Comparison of ENCODE assay signal across 8 cellular contexts in genomic region chr12:71438670-71439361, GRCh38. TPM values are rescaled to one million over a fixed set of nuclear protein-coding genes. Genes with fewer than 3 reads are reported as not detected.
A peak's percentile ranks its signal among the peaks of the same experiment; 100 is the strongest.
DNase-seq lines count a peak whose midpoint lies in the region; ATAC-seq and TF ChIP-seq lines count a peak whose summit lies in the region.

No MANE protein-coding gene starts in this region.

- intact Hi-C loops in Calu3 (cut with micrococcal nuclease; ENCODE audit: unreplicated experiment): no loop called here

- TF ChIP-seq CTCF in Calu3 (IDR thresholded peaks at IDR 0.05; ENCODE audit: unreplicated experiment): no peak

- H3K4me1 Mint-ChIP-seq in Calu3 (ENCODE audit: low read depth, unreplicated experiment) (peaks cover 26% of the 10 kb centered on the region), naive B cell (peaks cover 19 to 33% (median 22%) of the 10 kb centered on the region in 3 donors)

- peaks cover 11% of the 10 kb centered on the region for H3K36me3 Mint-ChIP-seq in Calu3 (ENCODE audit: insufficient read depth, unreplicated experiment)
- peaks cover 9 to 21% of the 10 kb centered on the region in 2 donors for H3K36me3 Mint-ChIP-seq in naive B cell

- H3K4me3 Mint-ChIP-seq in Calu3 (ENCODE audit: low read depth, unreplicated experiment) (peak overlapping the region; percentile 82), naive B cell (peak overlapping the region; percentile 88 to 99 (median 96))

- H3K27me3 Mint-ChIP-seq in Calu3 (ENCODE audit: unreplicated experiment) (peaks cover 66% of the 10 kb centered on the region), naive B cell (peaks cover 32 to 46% (median 42%) of the 10 kb centered on the region in 3 donors)

- ATAC-seq in naive B cell (ENCODE audit: low read depth in 2 of 2) (peak in 1 of 2 donors; percentile 24), GM21528 (IDR thresholded peaks at IDR 0.05; ENCODE audit: low FRiP score, unreplicated experiment) (no peak), GM19023 (IDR thresholded peaks at IDR 0.05; ENCODE audit: unreplicated experiment) (no peak), HG03520 (IDR thresholded peaks at IDR 0.05; ENCODE audit: unreplicated experiment) (no peak)

- DNase-seq in Calu3: peak; percentile 6
- DNase-seq in NCI-H1105 treated with DMSO at 0.1 percent for 48 hours (lab: John Stamatoyannopoulos, UW): peak; percentile 36
- peak; percentile 10 for DNase-seq in dermis blood vessel endothelial cell
- no peak for DNase-seq in naive B cell
- no peak for DNase-seq in NCI-H2196 treated with DMSO at 0.1 percent for 48 hours (lab: John Stamatoyannopoulos, UW; ENCODE audit: unreplicated experiment)

- no TSS peak for BruUV-seq in Calu3 (replicated peaks; lab: Mats Ljungman, UMichigan)

- no peak overlapping the region for H3K27ac Mint-ChIP-seq in Calu3 (ENCODE audit: unreplicated experiment)
- H3K27ac Mint-ChIP-seq in naive B cell: no peak overlapping the region

- CTCF ChIA-PET in Calu3 (lab: Charles Lee): no interaction called here

- H3K9me3 Mint-ChIP-seq in Calu3 (ENCODE audit: low read depth, unreplicated experiment): peaks cover 9% of the 10 kb centered on the region
- H3K9me3 Mint-ChIP-seq in naive B cell: peaks cover 12 to 41% (median 35%) of the 10 kb centered on the region in 7 donors

RNA-seq across cellular contexts. Expression of gene LGR5, which starts 0.8 kb away (rescaled TPM):
- total RNA-seq in Calu3 (2022): 0.09 and 0.10 TPM in 2 replicates
- total RNA-seq in dermis blood vessel endothelial cell: not detected in 2 replicates
- polyA plus RNA-seq in naive B cell (ENCODE audit: low read depth in 6 of 6): not detected

Comparison
In these comparisons a context has a peak if more than half of its experiments do, and no peak if none do; other contexts are left out.
1. DNase-seq: peak in Calu3 (single experiment), NCI-H1105 treated with DMSO at 0.1 percent for 48 hours (single experiment) and dermis blood vessel endothelial cell (single experiment); none in naive B cell (single experiment) and NCI-H2196 treated with DMSO at 0.1 percent for 48 hours (single experiment).